In genomic region chr16:1973461-1974156, GRCh38 we compare ENCODE assay signal across 18 cellular contexts. TPM values are rescaled to one million over a fixed set of nuclear protein-coding genes. Genes with fewer than 3 reads are reported as not detected.
DNase-seq lines count a peak whose midpoint lies in the region; ATAC-seq, FAIRE-seq and TF ChIP-seq lines count a peak whose summit lies in the region.
"Had no signal": no experiment of that assay in that cellular context is flagged by ENCODE, and none has a peak within 500 bp of the region (broad histone marks: within the 10 kb centered on the region; RNA-seq: fewer than 3 reads in every experiment).

No MANE protein-coding gene starts in this region.

- H3K9ac ChIP-seq in GM12878 (ENCODE audit: control insufficient read depth, insufficient read depth, low read length), result no peak overlapping the region; the same call in 1 of the 2 replicates

- no peak overlapping the region for H2AFZ ChIP-seq in GM12878 (ENCODE audit: control insufficient read depth, low read depth, low read length)

- peaks cover 20% of the 10 kb centered on the region for H3K4me1 Mint-ChIP-seq in activated CD4-positive, alpha-beta memory T cell treated with anti-CD3 and anti-CD28 coated beads for 36 hours (ENCODE audit: low read depth)
- H3K4me1 Mint-ChIP-seq in activated CD4-positive, alpha-beta memory T cell treated with anti-CD3 and anti-CD28 coated beads, Interleukin-2, amount 10 ng/mL, durations not matched to agents 7 days and 5 days, result peaks cover 29% of the 10 kb centered on the region
- peaks cover 22% of the 10 kb centered on the region for H3K4me1 Mint-ChIP-seq in osteocyte (ENCODE audit: unreplicated experiment)

- H3K27ac ChIP-seq in GM12878 (ENCODE audit: control insufficient read depth, insufficient read depth), result no peak overlapping the region

- H3K4me3 ChIP-seq in LNCaP clone FGC (ENCODE audit: low read depth, low read length), result peak overlapping the region; percentile 95
- H3K4me3 ChIP-seq in GM12878, result peak overlapping the region; percentile 93; the same call in 1 of the 2 replicates

- ATAC-seq in GM12878 (no peak), GM19452 (IDR thresholded peaks at IDR 0.05; ENCODE audit: unreplicated experiment) (no peak)

- BruUV-seq in GM12878 (replicated peaks; lab: Mats Ljungman, UMichigan), result no TSS peak

- TF ChIP-seq EP300 in GM12878 (IDR thresholded peaks at IDR 0.05; ENCODE audit: borderline replicate concordance in 1 of 2, control insufficient read depth in 1 of 2, low read depth in 2 of 2, low read length in 2 of 2), result no peak

- peaks cover 0 to 34% of the 10 kb centered on the region in 2 experiments; a peak in 3 of 4 replicates for H3K36me3 ChIP-seq in GM12878 (ENCODE audit: control insufficient read depth in 2 of 2, insufficient read depth in 2 of 2, low read length in 1 of 2)

- H3K27me3 Mint-ChIP-seq in activated CD4-positive, alpha-beta memory T cell treated with anti-CD3 and anti-CD28 coated beads for 36 hours, result no peaks in the 10 kb centered on the region
- H3K27me3 Mint-ChIP-seq in activated CD4-positive, alpha-beta memory T cell treated with anti-CD3 and anti-CD28 coated beads, Interleukin-2, amount 10 ng/mL, durations not matched to agents 7 days and 5 days, result no peaks in the 10 kb centered on the region
- H3K27me3 Mint-ChIP-seq in osteocyte (ENCODE audit: unreplicated experiment), result no peaks in the 10 kb centered on the region

- RAD21 ChIA-PET in GM12878 (lab: Charles Lee; ENCODE audit: unreplicated experiment), result no interaction called here

- peaks cover 12% of the 10 kb centered on the region for H3K4me1 ChIP-seq in GM12878 (ENCODE audit: control insufficient read depth, insufficient read depth, low read length)

- in situ Hi-C loops in GM12878 (cut with MboI), result no loop called here

- H3K4me2 ChIP-seq in GM12878 (ENCODE audit: control insufficient read depth, insufficient read depth), result peak overlapping the region; percentile 7; the same call in 1 of the 2 replicates

- H3K4me3 Mint-ChIP-seq in activated CD4-positive, alpha-beta memory T cell treated with anti-CD3 and anti-CD28 coated beads for 36 hours, result peak overlapping the region; percentile 20
- no peak overlapping the region for H3K4me3 Mint-ChIP-seq in activated CD4-positive, alpha-beta memory T cell treated with anti-CD3 and anti-CD28 coated beads, Interleukin-2, amount 10 ng/mL, durations not matched to agents 7 days and 5 days
- H3K4me3 Mint-ChIP-seq in osteocyte (ENCODE audit: unreplicated experiment), result peak overlapping the region; percentile 94

- H4K20me1 ChIP-seq in GM12878 (ENCODE audit: control insufficient read depth, insufficient read depth), result no peaks in the 10 kb centered on the region

- no peaks in the 10 kb centered on the region for H3K9me3 Mint-ChIP-seq in activated CD4-positive, alpha-beta memory T cell treated with anti-CD3 and anti-CD28 coated beads for 36 hours
- H3K9me3 Mint-ChIP-seq in activated CD4-positive, alpha-beta memory T cell treated with anti-CD3 and anti-CD28 coated beads, Interleukin-2, amount 10 ng/mL, durations not matched to agents 7 days and 5 days, result no peaks in the 10 kb centered on the region
- no peaks in the 10 kb centered on the region for H3K9me3 Mint-ChIP-seq in osteocyte (ENCODE audit: unreplicated experiment)

- intact Hi-C loops in activated CD4-positive, alpha-beta memory T cell treated with anti-CD3 and anti-CD28 coated beads for 36 hours (cut with micrococcal nuclease), result no loop called here
- intact Hi-C loops in GM12878 (cut with micrococcal nuclease; ENCODE audit: unreplicated experiment), result no loop called here

- TF ChIP-seq RAD21 in GM12878 (IDR thresholded peaks at IDR 0.05; ENCODE audit: insufficient read depth, low read depth, low read length), result no peak

- SMC1A ChIA-PET in GM12878 (lab: Charles Lee; ENCODE audit: uncharacterized antibody, unreplicated experiment), result no interaction called here

- H3K36me3 Mint-ChIP-seq in activated CD4-positive, alpha-beta memory T cell treated with anti-CD3 and anti-CD28 coated beads for 36 hours, result peaks cover 35% of the 10 kb centered on the region
- H3K36me3 Mint-ChIP-seq in activated CD4-positive, alpha-beta memory T cell treated with anti-CD3 and anti-CD28 coated beads, Interleukin-2, amount 10 ng/mL, durations not matched to agents 7 days and 5 days (ENCODE audit: low read depth), result peaks cover 23% of the 10 kb centered on the region
- H3K36me3 Mint-ChIP-seq in osteocyte (ENCODE audit: unreplicated experiment), result peaks cover 12% of the 10 kb centered on the region

- CTCF ChIA-PET in activated CD4-positive, alpha-beta memory T cell treated with anti-CD3 and anti-CD28 coated beads for 36 hours (lab: Charles Lee), result no interaction called here
- CTCF ChIA-PET in activated CD4-positive, alpha-beta memory T cell treated with anti-CD3 and anti-CD28 coated beads, Interleukin-2, amount 10 ng/mL, durations not matched to agents 7 days and 5 days (lab: Charles Lee), result no interaction called here
- CTCF ChIA-PET in GM12878 (lab: Yijun Ruan, JAX), result interaction anchor here (0.5 kb wide), 1 partner anchor 363 kb away, joined by 3 read pairs; no protein-coding TSS in a partner anchor

- POLR2A ChIA-PET in activated CD4-positive, alpha-beta memory T cell treated with anti-CD3 and anti-CD28 coated beads for 36 hours (lab: Charles Lee), result interaction anchor here (1.0 kb wide), 1 partner anchor 8 kb away, joined by 4 read pairs; the partner anchor contains the start of gene RPS2
- POLR2A ChIA-PET in activated CD4-positive, alpha-beta memory T cell treated with anti-CD3 and anti-CD28 coated beads, Interleukin-2, amount 10 ng/mL, durations not matched to agents 7 days and 5 days (lab: Charles Lee), result interaction anchor here (0.8 to 3.9 kb wide), 3 partner anchors 9 to 11 kb away, joined by 3 to 47 read pairs (median 8); partner anchors contain the start of genes GFER and RPS2
- POLR2A ChIA-PET in GM12878 (lab: Charles Lee), result interaction anchor here (1.1 to 1.9 kb wide), 2 partner anchors 8 to 13 kb away, joined by 3 to 8 read pairs; partner anchors contain the start of gene RPS2

- no peak for FAIRE-seq in GM12878 (lab: Jason Lieb, UNC)
- FAIRE-seq in HTR-8/SVneo (lab: Jason Lieb, UNC), result no peak
- FAIRE-seq: colon had no signal

- peak; percentile 9; the same call in 1 of the 2 replicates for TF ChIP-seq POLR2A in GM12878 (IDR thresholded peaks at IDR 0.05; ENCODE audit: low read depth, low read length)

- no peak for TF ChIP-seq CTCF in LNCaP clone FGC (IDR thresholded peaks at IDR 0.05; ENCODE audit: control insufficient read depth, extremely low read depth, insufficient read depth)
- TF ChIP-seq CTCF in GM12878 (IDR thresholded peaks at IDR 0.05 in 2 of 3, conservative IDR thresholded peaks at IDR 0.05 in 1 of 3; ENCODE audit: control insufficient read depth in 2 of 3, extremely low read depth in 1 of 3, insufficient read depth in 1 of 3, low read depth in 3 of 3, low read length in 3 of 3), result no peak
- no peak for TF ChIP-seq CTCF in osteocyte (IDR thresholded peaks at IDR 0.05)

- DNase-seq in activated CD4-positive, alpha-beta memory T cell treated with anti-CD3 and anti-CD28 coated beads for 36 hours, result no peak
- no peak for DNase-seq in activated CD4-positive, alpha-beta memory T cell treated with anti-CD3 and anti-CD28 coated beads, Interleukin-2, amount 10 ng/mL, durations not matched to agents 7 days and 5 days
- DNase-seq in LNCaP clone FGC (ENCODE audit: low read depth) (no peak), GM12878 (ENCODE audit: low read depth, low spot score) (no peak), osteocyte (ENCODE audit: extremely low spot score, unreplicated experiment) (no peak), cortex of kidney (lab: John Stamatoyannopoulos, UW) (no peak), HTR-8/SVneo (ENCODE audit: insufficient read length, low spot score) (no peak)
- DNase-seq: activated CD4-positive, alpha-beta T cell treated with anti-CD3 and anti-CD28 coated beads for 4 hours; DMS153; esophagus squamous epithelium; NCI-H2029 treated with DMSO at 0.1 percent for 48 hours; NK-92 treated with Interleukin-12 subunit alpha and Interleukin-12 subunit beta, amount 100 ng/mL, for 24 hours; stimulated activated CD4-positive, alpha-beta T cell treated with anti-CD3 and anti-CD28 coated beads, Interleukin-15, amount 100 ng/mL, for 24 hours had no signal

- WGBS in GM12878 (ENCODE audit: insufficient coverage, insufficient replicate concordance, low lambda C conversion rate, missing lambda C conversion rate), result 86% methylated on average over 13 of the region's 16 CpGs

- no peak overlapping the region for H3K27ac Mint-ChIP-seq in activated CD4-positive, alpha-beta memory T cell treated with anti-CD3 and anti-CD28 coated beads for 36 hours
- H3K27ac Mint-ChIP-seq in activated CD4-positive, alpha-beta memory T cell treated with anti-CD3 and anti-CD28 coated beads, Interleukin-2, amount 10 ng/mL, durations not matched to agents 7 days and 5 days, result no peak overlapping the region
- H3K27ac Mint-ChIP-seq in osteocyte (ENCODE audit: unreplicated experiment), result no peak overlapping the region

- H3K9me3 ChIP-seq in GM12878 (replicated peaks; ENCODE audit: control insufficient read depth, insufficient read depth, low read length), result no peaks in the 10 kb centered on the region
- H3K9me3 ChIP-seq: esophagus squamous epithelium had no signal

- peaks cover 24% of the 10 kb centered on the region for H3K79me2 ChIP-seq in GM12878 (ENCODE audit: control insufficient read depth, insufficient read depth, low read length)

- H3K27me3 ChIP-seq in GM12878 (replicated peaks in 1 of 2; ENCODE audit: control insufficient read depth in 2 of 2, insufficient read depth in 2 of 2, low read length in 1 of 2), result no peaks in the 10 kb centered on the region

RNA-seq across cellular contexts. Expression of gene TBL3, which starts 1.8 kb away (rescaled TPM):
- 10 to 100 TPM; 45.7 to 47.3 TPM for total RNA-seq in activated CD4-positive, alpha-beta memory T cell treated with anti-CD3 and anti-CD28 coated beads for 36 hours
- total RNA-seq in activated CD4-positive, alpha-beta memory T cell treated with anti-CD3 and anti-CD28 coated beads, Interleukin-2, amount 10 ng/mL, durations not matched to agents 7 days and 5 days, result 10 to 100 TPM; 27.7 to 28.7 TPM
- total RNA-seq in GM12878 (2013; cell fraction: nucleolus; rRNA removed), result 28.0 and 31.8 TPM in 2 replicates
- total RNA-seq in GM12878 (2014; rRNA removed) (53.0 and 71.4 TPM in 2 replicates), GM12878 (2014; rRNA removed; fragmentation: Illumina TruSeq; extraction: Trizol) (8.2 and 9.6 TPM in 2 replicates), GM12878 (2021) (64.8 and 66.8 TPM in 2 replicates), osteocyte (29.9 and 32.0 TPM in 2 replicates)
- polyA plus RNA-seq in GM12878 (2011; ENCODE audit: low read depth), result 9.8 TPM
- polyA plus RNA-seq in GM12878 (2011; rRNA removed) (4.6 and 20.9 TPM in 2 replicates), GM12878 (2014; fragmentation: Illumina TruSeq; extraction: Trizol) (5.6 and 21.7 TPM in 2 replicates), GM12878 (2014; fragmentation: Nextera tagmentation; extraction: Ambion mirVana) (1 to 10 TPM; 1.2 to 8.1 TPM), GM12878 (2014; rRNA removed) (46.8 and 65.1 TPM in 2 replicates), GM12878 (2016; fragmentation: Nextera tagmentation; extraction: Ambion mirVana) (100 to 1,000 TPM in 1 of 2 experiments, 10 to 100 TPM in 1; 89.6 to 101 TPM)
- 39.7 and 48.7 TPM in 2 replicates for polyA plus RNA-seq in GM12878 (2011; cell fraction: cytosol; rRNA removed)
- polyA plus RNA-seq in GM12878 (2011; cell fraction: nucleus; rRNA removed), result 111 and 145 TPM in 2 replicates
- polyA plus RNA-seq in GM12878 (2012), result 20.6 and 30.3 TPM in 2 replicates
- 34.5 and 66.7 TPM in 2 replicates for polyA minus RNA-seq in GM12878 (2011; rRNA and poly(A)+ RNA removed)
- 26.2 and 31.5 TPM in 2 replicates for polyA minus RNA-seq in GM12878 (2011; cell fraction: cytosol; rRNA and poly(A)+ RNA removed)
- polyA minus RNA-seq in GM12878 (2011; cell fraction: nucleus; rRNA and poly(A)+ RNA removed), result 26.6 and 42.8 TPM in 2 replicates

RNA-seq across cellular contexts. Expression of gene RNF151, which starts 7.0 kb away (rescaled TPM):
- not detected for total RNA-seq in activated CD4-positive, alpha-beta memory T cell treated with anti-CD3 and anti-CD28 coated beads for 36 hours
- total RNA-seq in activated CD4-positive, alpha-beta memory T cell treated with anti-CD3 and anti-CD28 coated beads, Interleukin-2, amount 10 ng/mL, durations not matched to agents 7 days and 5 days, result not detected
- total RNA-seq in GM12878 (2013; cell fraction: nucleolus; rRNA removed), result not detected in 2 replicates
- total RNA-seq in GM12878 (2014; rRNA removed), result 0.16 and 0.17 TPM in 2 replicates
- not detected in 2 replicates for total RNA-seq in GM12878 (2014; rRNA removed; fragmentation: Illumina TruSeq; extraction: Trizol)
- total RNA-seq in GM12878 (2021), result 0.32 and 0.56 TPM in 2 replicates
- polyA plus RNA-seq in GM12878 (2011; ENCODE audit: low read depth), result not detected
- not detected in 2 replicates for polyA plus RNA-seq in GM12878 (2011; rRNA removed)
- 0.17 TPM in 1 of 2 replicates, not detected in the other for polyA plus RNA-seq in GM12878 (2011; cell fraction: cytosol; rRNA removed)
- 0.21 and 0.39 TPM in 2 replicates for polyA plus RNA-seq in GM12878 (2011; cell fraction: nucleus; rRNA removed)
- 0.52 TPM in 1 of 2 replicates, not detected in the other for polyA plus RNA-seq in GM12878 (2012)
- not detected in 2 replicates for polyA plus RNA-seq in GM12878 (2014; fragmentation: Illumina TruSeq; extraction: Trizol)
- polyA plus RNA-seq in GM12878 (2014; fragmentation: Nextera tagmentation; extraction: Ambion mirVana), result not detected
- polyA plus RNA-seq in GM12878 (2014; rRNA removed), result not detected in 2 replicates
- polyA plus RNA-seq in GM12878 (2016; fragmentation: Nextera tagmentation; extraction: Ambion mirVana), result not detected
- polyA minus RNA-seq in GM12878 (2011; rRNA and poly(A)+ RNA removed), result not detected in 2 replicates
- not detected in 2 replicates for polyA minus RNA-seq in GM12878 (2011; cell fraction: cytosol; rRNA and poly(A)+ RNA removed)
- 0.57 TPM in 1 of 2 replicates, not detected in the other for polyA minus RNA-seq in GM12878 (2011; cell fraction: nucleus; rRNA and poly(A)+ RNA removed)
- 0.46 TPM in 1 of 2 replicates, not detected in the other for total RNA-seq in osteocyte
- total RNA-seq: esophagus squamous epithelium, lung, omental fat pad, ureter had no signal

RNA-seq across cellular contexts. Expression of gene NOXO1, which starts 7.7 kb away (rescaled TPM):
- not detected for total RNA-seq in activated CD4-positive, alpha-beta memory T cell treated with anti-CD3 and anti-CD28 coated beads for 36 hours
- under 1 TPM in 1 of 2 experiments, not detected in 1; 0.23 TPM for total RNA-seq in activated CD4-positive, alpha-beta memory T cell treated with anti-CD3 and anti-CD28 coated beads, Interleukin-2, amount 10 ng/mL, durations not matched to agents 7 days and 5 days
- 1.9 and 2.8 TPM in 2 replicates for total RNA-seq in GM12878 (2013; cell fraction: nucleolus; rRNA removed)
- total RNA-seq in GM12878 (2014; rRNA removed), result 0.33 and 0.34 TPM in 2 replicates
- total RNA-seq in GM12878 (2014; rRNA removed; fragmentation: Illumina TruSeq; extraction: Trizol), result not detected in 2 replicates
- 0.26 and 0.40 TPM in 2 replicates for total RNA-seq in GM12878 (2021)
- polyA plus RNA-seq in GM12878 (2011; ENCODE audit: low read depth), result not detected
- 0.14 and 0.26 TPM in 2 replicates for polyA plus RNA-seq in GM12878 (2011; rRNA removed)
- polyA plus RNA-seq in GM12878 (2011; cell fraction: cytosol; rRNA removed), result 0.91 and 1.1 TPM in 2 replicates
- polyA plus RNA-seq in GM12878 (2011; cell fraction: nucleus; rRNA removed), result 5.9 and 6.2 TPM in 2 replicates
- polyA plus RNA-seq in GM12878 (2012), result 0.17 TPM in 1 of 2 replicates, not detected in the other
- polyA plus RNA-seq in GM12878 (2014; fragmentation: Illumina TruSeq; extraction: Trizol), result 0.09 TPM in 1 of 2 replicates, not detected in the other
- not detected for polyA plus RNA-seq in GM12878 (2014; fragmentation: Nextera tagmentation; extraction: Ambion mirVana)
- polyA plus RNA-seq in GM12878 (2014; rRNA removed), result 0.46 and 0.76 TPM in 2 replicates
- polyA plus RNA-seq in GM12878 (2016; fragmentation: Nextera tagmentation; extraction: Ambion mirVana), result under 1 TPM in 1 of 2 experiments, not detected in 1; 0.14 TPM
- polyA minus RNA-seq in GM12878 (2011; rRNA and poly(A)+ RNA removed), result 0.67 TPM in 1 of 2 replicates, not detected in the other
- polyA minus RNA-seq in GM12878 (2011; cell fraction: cytosol; rRNA and poly(A)+ RNA removed), result not detected in 2 replicates
- 0.77 and 1.5 TPM in 2 replicates for polyA minus RNA-seq in GM12878 (2011; cell fraction: nucleus; rRNA and poly(A)+ RNA removed)
- total RNA-seq in osteocyte, result 0.54 and 0.91 TPM in 2 replicates
- total RNA-seq: omental fat pad had no signal

RNA-seq across cellular contexts. Expression of gene RPS2, which starts 9.0 kb away (rescaled TPM):
- 1,000 to 10,000 TPM; 5,123 to 5,136 TPM for total RNA-seq in activated CD4-positive, alpha-beta memory T cell treated with anti-CD3 and anti-CD28 coated beads for 36 hours
- 1,000 to 10,000 TPM; 2,364 to 2,405 TPM for total RNA-seq in activated CD4-positive, alpha-beta memory T cell treated with anti-CD3 and anti-CD28 coated beads, Interleukin-2, amount 10 ng/mL, durations not matched to agents 7 days and 5 days
- total RNA-seq in GM12878 (2013; cell fraction: nucleolus; rRNA removed), result 593 and 633 TPM in 2 replicates
- total RNA-seq in GM12878 (2014; rRNA removed) (5,589 and 7,037 TPM in 2 replicates), GM12878 (2014; rRNA removed; fragmentation: Illumina TruSeq; extraction: Trizol) (4,681 and 5,122 TPM in 2 replicates), GM12878 (2021) (6,096 and 6,247 TPM in 2 replicates), osteocyte (2,261 and 2,286 TPM in 2 replicates)
- 3,332 TPM for polyA plus RNA-seq in GM12878 (2011; ENCODE audit: low read depth)
- polyA plus RNA-seq in GM12878 (2011; rRNA removed) (2,202 and 4,066 TPM in 2 replicates), GM12878 (2014; fragmentation: Illumina TruSeq; extraction: Trizol) (864 and 3,557 TPM in 2 replicates), GM12878 (2014; fragmentation: Nextera tagmentation; extraction: Ambion mirVana) (1,000 to 10,000 TPM; 1,295 to 3,629 TPM), GM12878 (2014; rRNA removed) (7,121 and 7,267 TPM in 2 replicates), GM12878 (2016; fragmentation: Nextera tagmentation; extraction: Ambion mirVana) (1,000 to 10,000 TPM; 3,107 to 3,800 TPM)
- 9,113 and 10,676 TPM in 2 replicates for polyA plus RNA-seq in GM12878 (2011; cell fraction: cytosol; rRNA removed)
- 4,007 and 4,043 TPM in 2 replicates for polyA plus RNA-seq in GM12878 (2011; cell fraction: nucleus; rRNA removed)
- polyA plus RNA-seq in GM12878 (2012), result 7,298 and 8,934 TPM in 2 replicates
- 3,882 and 8,083 TPM in 2 replicates for polyA minus RNA-seq in GM12878 (2011; rRNA and poly(A)+ RNA removed)
- 2,772 and 2,867 TPM in 2 replicates for polyA minus RNA-seq in GM12878 (2011; cell fraction: cytosol; rRNA and poly(A)+ RNA removed)
- 734 and 976 TPM in 2 replicates for polyA minus RNA-seq in GM12878 (2011; cell fraction: nucleus; rRNA and poly(A)+ RNA removed)

RNA-seq across cellular contexts. Expression of gene GFER, which starts 10.4 kb away (rescaled TPM):
- 10 to 100 TPM; 34.4 to 37.5 TPM for total RNA-seq in activated CD4-positive, alpha-beta memory T cell treated with anti-CD3 and anti-CD28 coated beads for 36 hours
- 10 to 100 TPM; 29.1 to 32.0 TPM for total RNA-seq in activated CD4-positive, alpha-beta memory T cell treated with anti-CD3 and anti-CD28 coated beads, Interleukin-2, amount 10 ng/mL, durations not matched to agents 7 days and 5 days
- 8.2 and 9.5 TPM in 2 replicates for total RNA-seq in GM12878 (2013; cell fraction: nucleolus; rRNA removed)
- total RNA-seq in GM12878 (2014; rRNA removed) (36.6 and 38.2 TPM in 2 replicates), GM12878 (2014; rRNA removed; fragmentation: Illumina TruSeq; extraction: Trizol) (19.8 and 20.7 TPM in 2 replicates), GM12878 (2021) (46.2 and 46.7 TPM in 2 replicates), osteocyte (21.2 and 24.7 TPM in 2 replicates)
- polyA plus RNA-seq in GM12878 (2011; ENCODE audit: low read depth), result 7.5 TPM
- polyA plus RNA-seq in GM12878 (2011; rRNA removed) (13.7 and 24.3 TPM in 2 replicates), GM12878 (2014; fragmentation: Illumina TruSeq; extraction: Trizol) (4.8 and 19.7 TPM in 2 replicates), GM12878 (2014; fragmentation: Nextera tagmentation; extraction: Ambion mirVana) (1 to 10 TPM; 2.4 to 9.2 TPM), GM12878 (2014; rRNA removed) (46.4 and 62.0 TPM in 2 replicates), GM12878 (2016; fragmentation: Nextera tagmentation; extraction: Ambion mirVana) (10 to 100 TPM; 55.8 to 57.7 TPM)
- polyA plus RNA-seq in GM12878 (2011; cell fraction: cytosol; rRNA removed), result 19.6 and 29.9 TPM in 2 replicates
- polyA plus RNA-seq in GM12878 (2011; cell fraction: nucleus; rRNA removed), result 22.6 and 24.0 TPM in 2 replicates
- 37.0 and 38.1 TPM in 2 replicates for polyA plus RNA-seq in GM12878 (2012)
- polyA minus RNA-seq in GM12878 (2011; rRNA and poly(A)+ RNA removed), result 6.9 and 9.4 TPM in 2 replicates
- 13.5 and 13.9 TPM in 2 replicates for polyA minus RNA-seq in GM12878 (2011; cell fraction: cytosol; rRNA and poly(A)+ RNA removed)
- polyA minus RNA-seq in GM12878 (2011; cell fraction: nucleus; rRNA and poly(A)+ RNA removed), result 11.5 and 12.6 TPM in 2 replicates
